14 cellular contexts compared by ENCODE assay signal in the genomic region with DNA sequence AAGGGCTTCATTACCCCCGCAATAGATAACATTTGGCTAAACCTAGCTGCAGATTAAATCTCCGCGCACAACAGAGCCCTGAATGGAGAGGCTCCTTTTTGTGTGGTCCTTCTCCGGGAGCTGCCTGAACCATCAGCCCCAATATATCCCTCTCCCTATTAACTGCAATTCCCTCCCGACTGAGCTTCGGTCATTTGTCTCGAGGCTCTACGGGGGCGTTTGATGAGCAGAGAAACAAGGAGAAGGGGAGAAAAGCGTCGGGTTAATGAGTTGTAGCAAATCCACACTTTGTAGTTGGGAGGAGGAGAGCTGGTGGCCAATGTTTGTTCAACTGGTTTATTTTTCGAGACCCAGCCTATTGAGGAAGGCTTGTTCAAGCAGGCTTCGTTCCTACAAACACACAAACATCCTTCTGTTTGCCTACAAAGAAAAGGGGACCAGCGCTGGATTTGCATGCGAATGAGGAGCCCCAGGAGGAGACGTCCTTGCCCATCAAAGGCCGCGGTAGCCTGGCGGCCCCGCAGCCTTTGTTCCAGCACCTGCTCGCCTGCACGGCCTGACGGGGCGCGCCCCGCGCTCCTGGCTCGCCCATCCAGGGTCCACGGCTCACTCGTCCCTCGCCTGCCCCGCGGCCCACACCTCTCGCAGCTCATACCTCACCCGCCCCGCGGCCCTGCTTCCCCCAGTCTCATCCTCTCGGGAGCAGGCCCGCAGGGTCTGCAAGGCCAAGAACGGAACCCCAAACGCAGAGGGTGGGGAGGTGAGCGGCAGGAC. TPM values are rescaled to one million over a fixed set of nuclear protein-coding genes. Genes with fewer than 3 reads are reported as not detected.
DNase-seq lines count a peak whose midpoint lies in the region; ATAC-seq and TF ChIP-seq lines count a peak whose summit lies in the region.
"Had no signal": no experiment of that assay in that cellular context is flagged by ENCODE, and none has a peak within 500 bp of the region (broad histone marks: within the 10 kb centered on the region; RNA-seq: fewer than 3 reads in every experiment).

No MANE protein-coding gene starts in this region.

- TF ChIP-seq POLR2A in erythroblast (IDR thresholded peaks at IDR 0.05; ENCODE audit: low read length): no peak

- H3K27ac Mint-ChIP-seq in activated T-cell treated with anti-CD3 and anti-CD28 coated beads, Interleukin-2, amount 50 U/mL, for 72 hours: peak overlapping the region; percentile 46

- peaks cover 14% of the 10 kb centered on the region for H3K4me1 Mint-ChIP-seq in activated T-cell treated with anti-CD3 and anti-CD28 coated beads, Interleukin-2, amount 50 U/mL, for 72 hours (ENCODE audit: low read depth)

- peak overlapping the region; percentile 2 for H3K4me2 ChIP-seq in skeletal muscle satellite cell (ENCODE audit: low read length)

- no peaks in the 10 kb centered on the region for H3K9me3 Mint-ChIP-seq in activated T-cell treated with anti-CD3 and anti-CD28 coated beads, Interleukin-2, amount 50 U/mL, for 72 hours

- H3K27ac ChIP-seq in iPS-18a (ENCODE audit: low read length): no peak overlapping the region
- H3K27ac ChIP-seq: neutrophil, vagina had no signal

- H3K36me3 ChIP-seq in iPS-18a (ENCODE audit: control insufficient read depth, low read depth, low read length) (no peaks in the 10 kb centered on the region), skeletal muscle satellite cell (ENCODE audit: insufficient read depth, low read length) (peaks cover 4% of the 10 kb centered on the region)
- H3K36me3 ChIP-seq: neutrophil, vagina had no signal

- H3K4me3 Mint-ChIP-seq in activated T-cell treated with anti-CD3 and anti-CD28 coated beads, Interleukin-2, amount 50 U/mL, for 72 hours: peak overlapping the region in 1 of 2 donors; percentile 31

- H3K4me1 ChIP-seq in iPS-18a (ENCODE audit: control insufficient read depth, low read depth, low read length): peaks cover 10% of the 10 kb centered on the region
- H3K4me1 ChIP-seq in skeletal muscle satellite cell (ENCODE audit: control insufficient read depth, insufficient read depth, low read length): peaks cover 6% of the 10 kb centered on the region

- H3K27me3 ChIP-seq in iPS-18a (ENCODE audit: control insufficient read depth, insufficient read depth, low read length): peaks cover 94% of the 10 kb centered on the region
- peaks cover 1% of the 10 kb centered on the region for H3K27me3 ChIP-seq in skeletal muscle satellite cell (ENCODE audit: control insufficient read depth, insufficient read depth, low read length)

- H3K36me3 Mint-ChIP-seq in activated T-cell treated with anti-CD3 and anti-CD28 coated beads, Interleukin-2, amount 50 U/mL, for 72 hours (ENCODE audit: insufficient read depth in 2 of 2): peaks cover 0 to 4% of the 10 kb centered on the region in 2 donors

- peaks cover 82% of the 10 kb centered on the region for H3K27me3 Mint-ChIP-seq in activated T-cell treated with anti-CD3 and anti-CD28 coated beads, Interleukin-2, amount 50 U/mL, for 72 hours (ENCODE audit: low read depth)

- DNase-seq in activated T-cell treated with anti-CD3 and anti-CD28 coated beads, Interleukin-2, amount 50 U/mL, for 72 hours: no peak
- DNase-seq in activated T-cell treated with anti-CD3 and anti-CD28 coated beads, Interleukin-2, amount 50 U/mL, for 1 hour: no peak
- DNase-seq in NCI-H748 (lab: John Stamatoyannopoulos, UW; ENCODE audit: unreplicated experiment) (peak; percentile 82), erythroblast (lab: John Stamatoyannopoulos, UW) (no peak)
- DNase-seq: activated gamma-delta T cell treated with Interleukin-2 at 50 U/mL for 16 hours, HCEC 1CT, left cardiac atrium, NCI-H1694 treated with DMSO at 0.1 percent for 48 hours had no signal

- H3K4me3 ChIP-seq in iPS-18a (ENCODE audit: low read length) (peak overlapping the region; percentile 3), skeletal muscle satellite cell (ENCODE audit: low read length) (no peak overlapping the region)
- H3K4me3 ChIP-seq: vagina had no signal

- no peak for ATAC-seq in activated T-cell treated with anti-CD3 and anti-CD28 coated beads, Interleukin-2, amount 50 U/mL, for 72 hours (replicated peaks in 1 of 2)
- ATAC-seq in HG03354 (IDR thresholded peaks at IDR 0.05; ENCODE audit: poor library complexity, severe bottlenecking, unreplicated experiment) (no peak), HG03460 (IDR thresholded peaks at IDR 0.05; ENCODE audit: unreplicated experiment) (no peak)
- ATAC-seq: left cardiac atrium had no signal

- H3K9ac ChIP-seq in iPS-18a (ENCODE audit: low read length): no peak overlapping the region
- no peak overlapping the region for H3K9ac ChIP-seq in skeletal muscle satellite cell (ENCODE audit: low read depth, low read length)

- no peaks in the 10 kb centered on the region for H3K9me3 ChIP-seq in iPS-18a (ENCODE audit: control insufficient read depth, low read depth, low read length)
- no peaks in the 10 kb centered on the region for H3K9me3 ChIP-seq in skeletal muscle satellite cell (replicated peaks; ENCODE audit: low read length)
- H3K9me3 ChIP-seq: neutrophil, vagina had no signal

RNA-seq across cellular contexts. Expression of a gene that starts 4.7 kb away (rescaled TPM):
- total RNA-seq in activated T-cell treated with anti-CD3 and anti-CD28 coated beads, Interleukin-2, amount 50 U/mL, for 72 hours: 1 to 10 TPM in 1 of 2 donors, under 1 TPM in 1; 0.55 to 1.0 TPM
- total RNA-seq in skeletal muscle satellite cell (2012; rRNA removed): 9.0 and 9.6 TPM in 2 replicates
- total RNA-seq: vagina had no signal

RNA-seq across cellular contexts. Expression of a gene that starts 54.3 kb away (rescaled TPM):
- 1,000 to 10,000 TPM; 1,036 to 1,053 TPM for total RNA-seq in activated T-cell treated with anti-CD3 and anti-CD28 coated beads, Interleukin-2, amount 50 U/mL, for 72 hours
- 358 and 457 TPM in 2 replicates for total RNA-seq in skeletal muscle satellite cell (2012; rRNA removed)
